1 cellular context compared by ENCODE assay signal in the genomic region with DNA sequence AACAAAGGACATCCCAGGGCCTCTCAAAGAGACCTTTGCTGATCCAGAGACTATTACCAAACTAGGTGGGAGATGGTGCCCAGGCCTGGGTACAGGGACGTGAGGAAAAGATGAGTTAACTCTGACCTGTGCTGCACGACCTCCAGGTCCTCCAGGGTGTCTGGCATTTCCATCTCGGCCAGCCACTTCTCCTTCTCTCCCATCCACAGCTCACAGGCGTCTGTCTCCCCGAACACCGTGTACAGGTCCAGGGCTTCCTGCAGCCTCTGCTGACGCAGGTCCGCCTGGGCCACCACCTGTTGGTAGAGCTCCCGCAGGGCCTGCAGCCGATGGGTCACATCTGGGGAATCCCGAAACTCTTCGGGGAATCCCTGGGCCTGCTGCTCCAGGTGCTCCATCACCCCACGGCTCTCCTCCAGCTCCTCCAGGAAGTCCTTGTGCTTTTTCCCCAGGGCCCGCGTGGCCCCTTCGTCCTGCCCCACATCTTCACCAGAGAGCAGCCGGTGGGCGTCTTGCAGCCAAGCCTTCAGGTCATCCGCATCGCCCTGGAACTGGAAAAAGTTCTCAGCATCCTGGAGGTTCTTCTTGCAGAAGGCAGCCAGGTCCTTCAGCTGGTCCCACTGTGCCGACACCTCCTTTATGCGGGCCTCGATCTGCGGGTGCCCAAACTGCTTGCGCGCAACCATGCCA.
TF ChIP-seq lines count a peak whose summit lies in the region.

No MANE protein-coding gene starts in this region.

TF ChIP-seq in GM12878, 131 proteins besides CTCF, POLR2A, EP300 and RAD21 (continued from another document):
- TF ChIP-seq, protein P1, sequence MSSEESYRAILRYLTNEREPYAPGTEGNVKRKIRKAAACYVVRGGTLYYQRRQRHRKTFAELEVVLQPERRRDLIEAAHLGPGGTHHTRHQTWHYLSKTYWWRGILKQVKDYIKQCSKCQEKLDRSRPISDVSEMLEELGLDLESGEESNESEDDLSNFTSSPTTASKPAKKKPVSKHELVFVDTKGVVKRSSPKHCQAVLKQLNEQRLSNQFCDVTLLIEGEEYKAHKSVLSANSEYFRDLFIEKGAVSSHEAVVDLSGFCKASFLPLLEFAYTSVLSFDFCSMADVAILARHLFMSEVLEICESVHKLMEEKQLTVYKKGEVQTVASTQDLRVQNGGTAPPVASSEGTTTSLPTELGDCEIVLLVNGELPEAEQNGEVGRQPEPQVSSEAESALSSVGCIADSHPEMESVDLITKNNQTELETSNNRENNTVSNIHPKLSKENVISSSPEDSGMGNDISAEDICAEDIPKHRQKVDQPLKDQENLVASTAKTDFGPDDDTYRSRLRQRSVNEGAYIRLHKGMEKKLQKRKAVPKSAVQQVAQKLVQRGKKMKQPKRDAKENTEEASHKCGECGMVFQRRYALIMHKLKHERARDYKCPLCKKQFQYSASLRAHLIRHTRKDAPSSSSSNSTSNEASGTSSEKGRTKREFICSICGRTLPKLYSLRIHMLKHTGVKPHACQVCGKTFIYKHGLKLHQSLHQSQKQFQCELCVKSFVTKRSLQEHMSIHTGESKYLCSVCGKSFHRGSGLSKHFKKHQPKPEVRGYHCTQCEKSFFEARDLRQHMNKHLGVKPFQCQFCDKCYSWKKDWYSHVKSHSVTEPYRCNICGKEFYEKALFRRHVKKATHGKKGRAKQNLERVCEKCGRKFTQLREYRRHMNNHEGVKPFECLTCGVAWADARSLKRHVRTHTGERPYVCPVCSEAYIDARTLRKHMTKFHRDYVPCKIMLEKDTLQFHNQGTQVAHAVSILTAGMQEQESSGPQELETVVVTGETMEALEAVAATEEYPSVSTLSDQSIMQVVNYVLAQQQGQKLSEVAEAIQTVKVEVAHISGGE (CRISPR knock-in tag; IDR thresholded peaks at IDR 0.05) = no peak
- TF ChIP-seq, protein P2, sequence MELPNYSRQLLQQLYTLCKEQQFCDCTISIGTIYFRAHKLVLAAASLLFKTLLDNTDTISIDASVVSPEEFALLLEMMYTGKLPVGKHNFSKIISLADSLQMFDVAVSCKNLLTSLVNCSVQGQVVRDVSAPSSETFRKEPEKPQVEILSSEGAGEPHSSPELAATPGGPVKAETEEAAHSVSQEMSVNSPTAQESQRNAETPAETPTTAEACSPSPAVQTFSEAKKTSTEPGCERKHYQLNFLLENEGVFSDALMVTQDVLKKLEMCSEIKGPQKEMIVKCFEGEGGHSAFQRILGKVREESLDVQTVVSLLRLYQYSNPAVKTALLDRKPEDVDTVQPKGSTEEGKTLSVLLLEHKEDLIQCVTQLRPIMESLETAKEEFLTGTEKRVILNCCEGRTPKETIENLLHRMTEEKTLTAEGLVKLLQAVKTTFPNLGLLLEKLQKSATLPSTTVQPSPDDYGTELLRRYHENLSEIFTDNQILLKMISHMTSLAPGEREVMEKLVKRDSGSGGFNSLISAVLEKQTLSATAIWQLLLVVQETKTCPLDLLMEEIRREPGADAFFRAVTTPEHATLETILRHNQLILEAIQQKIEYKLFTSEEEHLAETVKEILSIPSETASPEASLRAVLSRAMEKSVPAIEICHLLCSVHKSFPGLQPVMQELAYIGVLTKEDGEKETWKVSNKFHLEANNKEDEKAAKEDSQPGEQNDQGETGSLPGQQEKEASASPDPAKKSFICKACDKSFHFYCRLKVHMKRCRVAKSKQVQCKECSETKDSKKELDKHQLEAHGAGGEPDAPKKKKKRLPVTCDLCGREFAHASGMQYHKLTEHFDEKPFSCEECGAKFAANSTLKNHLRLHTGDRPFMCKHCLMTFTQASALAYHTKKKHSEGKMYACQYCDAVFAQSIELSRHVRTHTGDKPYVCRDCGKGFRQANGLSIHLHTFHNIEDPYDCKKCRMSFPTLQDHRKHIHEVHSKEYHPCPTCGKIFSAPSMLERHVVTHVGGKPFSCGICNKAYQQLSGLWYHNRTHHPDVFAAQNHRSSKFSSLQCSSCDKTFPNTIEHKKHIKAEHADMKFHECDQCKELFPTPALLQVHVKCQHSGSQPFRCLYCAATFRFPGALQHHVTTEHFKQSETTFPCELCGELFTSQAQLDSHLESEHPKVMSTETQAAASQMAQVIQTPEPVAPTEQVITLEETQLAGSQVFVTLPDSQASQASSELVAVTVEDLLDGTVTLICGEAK (IDR thresholded peaks at IDR 0.05; ENCODE audit: borderline replicate concordance) = no peak
- no peak for TF ChIP-seq ATF7 (IDR thresholded peaks at IDR 0.05; ENCODE audit: low read depth)
- TF ChIP-seq CHD1 (IDR thresholded peaks at IDR 0.05; ENCODE audit: low read depth, low read length) = no peak
- no peak for TF ChIP-seq YBX1 (IDR thresholded peaks at IDR 0.05)
- TF ChIP-seq EED (IDR thresholded peaks at IDR 0.05; ENCODE audit: low read depth) = no peak
